Comparison of ENCODE assay signal across 10 cellular contexts in the genomic region with DNA sequence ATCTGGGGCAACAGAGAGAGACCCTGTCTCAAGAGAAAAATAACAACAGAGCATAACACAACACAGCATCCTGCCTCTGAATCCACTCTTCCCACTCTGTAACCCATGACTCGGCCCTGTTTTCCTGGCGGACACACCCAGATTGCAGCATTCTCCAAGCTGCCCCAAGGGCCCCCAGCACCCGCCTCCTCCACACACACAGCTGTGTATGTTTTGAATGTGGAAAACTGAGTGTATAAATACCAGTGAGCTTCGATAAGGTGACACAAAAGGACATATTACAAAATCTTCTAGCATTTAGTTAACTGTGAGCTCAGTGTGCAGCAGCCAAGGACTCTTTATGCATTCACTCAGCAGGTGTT. TPM values are rescaled to one million over a fixed set of nuclear protein-coding genes. Genes with fewer than 3 reads are reported as not detected.
DNase-seq lines count a peak whose midpoint lies in the region; ATAC-seq and TF ChIP-seq lines count a peak whose summit lies in the region.
"Had no signal": no experiment of that assay in that cellular context is flagged by ENCODE, and none has a peak within 500 bp of the region (broad histone marks: within the 10 kb centered on the region; RNA-seq: fewer than 3 reads in every experiment).

No MANE protein-coding gene starts in this region.

- no peaks in the 10 kb centered on the region for H3K4me1 ChIP-seq in Karpas-422 (ENCODE audit: low read length)

- TF ChIP-seq CTCF in choroid plexus epithelial cell (conservative IDR thresholded peaks at IDR 0.05; ENCODE audit: low read depth, low read length), result no peak

- no peaks in the 10 kb centered on the region for H3K9me3 ChIP-seq in Karpas-422 (ENCODE audit: low read length)

- no peaks in the 10 kb centered on the region for H3K9me2 ChIP-seq in Karpas-422 (replicated peaks; ENCODE audit: insufficient read depth, low read length)

- no peak overlapping the region for H3K4me2 ChIP-seq in Karpas-422 (ENCODE audit: low read depth, low read length, poor library complexity, severe bottlenecking)
- H3K4me2 ChIP-seq: KMS-11 had no signal

- H3K4me3 ChIP-seq in choroid plexus epithelial cell (ENCODE audit: low read depth, low read length) (no peak overlapping the region), Karpas-422 (ENCODE audit: low read length) (no peak overlapping the region)

- peak; percentile 68 for DNase-seq in HCEC 1CT
- peak; percentile 85 for DNase-seq in choroid plexus epithelial cell (ENCODE audit: low read depth)
- DNase-seq in kidney glomerular epithelial cell (lab: John Stamatoyannopoulos, UW), result peak; percentile 28
- DNase-seq in stromal cell of bone marrow (ENCODE audit: low read depth), result peak; percentile 65
- DNase-seq in Karpas-422, result no peak
- no peak for DNase-seq in central memory CD4-positive, alpha-beta T cell
- DNase-seq: caudate nucleus had no signal

- H3K27me3 ChIP-seq in Karpas-422 (ENCODE audit: low read length), result no peaks in the 10 kb centered on the region

- H4K20me1 ChIP-seq in Karpas-422 (ENCODE audit: insufficient read depth, low read depth, low read length), result no peaks in the 10 kb centered on the region; the same call in 1 of the 2 replicates

- ATAC-seq in GM21723 (IDR thresholded peaks at IDR 0.05; ENCODE audit: unreplicated experiment) (no peak), HG02798 (IDR thresholded peaks at IDR 0.05; ENCODE audit: poor library complexity, unreplicated experiment) (no peak)

- H3K9ac ChIP-seq in Karpas-422 (ENCODE audit: low read length), result no peak overlapping the region
- H3K9ac ChIP-seq: KMS-11 had no signal

- H3K27ac ChIP-seq in Karpas-422 (ENCODE audit: low read length), result no peak overlapping the region
- H3K27ac ChIP-seq: KMS-11 had no signal

- H3K36me3 ChIP-seq in Karpas-422 (ENCODE audit: insufficient read depth, low read length), result no peaks in the 10 kb centered on the region

- no peak overlapping the region for H2AFZ ChIP-seq in Karpas-422 (ENCODE audit: low read length)

- H3K79me2 ChIP-seq in Karpas-422 (ENCODE audit: low read length), result no peaks in the 10 kb centered on the region

RNA-seq across cellular contexts. Expression of gene IMPA2, which starts 13.0 kb away (rescaled TPM):
- total RNA-seq in Karpas-422 (2014; rRNA removed; shearing (Covaris generic); ENCODE audit: low replicate concordance), result 0.89 and 2.1 TPM in 2 replicates

Comparison
In these comparisons a context has a peak if more than half of its experiments do, and no peak if none do; other contexts are left out.
1. DNase-seq: peak in HCEC 1CT (single experiment), choroid plexus epithelial cell (single experiment), kidney glomerular epithelial cell (single experiment) and stromal cell of bone marrow (single experiment); none in Karpas-422 (single experiment) and central memory CD4-positive, alpha-beta T cell (single experiment).